27 cellular contexts compared by ENCODE assay signal in the genomic region with DNA sequence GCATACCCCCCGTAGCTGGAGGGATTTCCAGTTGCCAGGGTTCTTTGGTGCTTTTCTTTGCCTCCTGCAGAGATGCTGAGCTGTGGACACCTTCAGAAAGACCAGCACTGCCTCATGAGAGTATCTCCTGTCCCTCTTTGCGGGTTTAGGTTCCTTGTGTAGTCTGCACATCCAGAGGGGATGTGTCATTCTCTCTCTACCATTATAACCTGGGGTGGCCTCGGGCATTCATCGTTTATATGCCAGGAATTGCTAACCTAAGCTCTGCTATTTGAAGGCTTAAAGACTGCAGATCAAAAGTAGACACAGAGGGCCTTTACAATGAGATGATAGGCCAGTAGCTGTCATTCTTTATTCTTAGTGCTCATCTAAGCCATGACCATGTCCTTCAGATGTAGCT.
A peak's percentile ranks its signal among the peaks of the same experiment; 100 is the strongest.
DNase-seq lines count a peak whose midpoint lies in the region; ATAC-seq, FAIRE-seq and TF ChIP-seq lines count a peak whose summit lies in the region.
"Had no signal": no experiment of that assay in that cellular context is flagged by ENCODE, and none has a peak within 500 bp of the region (broad histone marks: within the 10 kb centered on the region; RNA-seq: fewer than 3 reads in every experiment).

No MANE protein-coding gene starts in this region.

- H3K4me1 ChIP-seq in left ventricle myocardium inferior (peaks cover 51% of the 10 kb centered on the region), gastrocnemius medialis (peaks cover 44 to 48% of the 10 kb centered on the region in 2 donors), HepG2 (ENCODE audit: insufficient read depth, low read length) (peaks cover 10% of the 10 kb centered on the region; the same call in 1 of the 2 replicates)
- H3K4me1 ChIP-seq: A549, BE2C had no signal

- in situ Hi-C loops in gastrocnemius medialis (cut with MboI; ENCODE audit: low sequenced_read_pairs in 4 of 4) (no loop called here), HepG2 (cut with HindIII; ENCODE audit: extremely low pct_ligation_motif_present, low pct_unique_long_range_greater_than_20kb) (no loop called here)

- FAIRE-seq in HepG2 (lab: Jason Lieb, UNC): no peak
- FAIRE-seq: A549, GM12891, GM18507, H1 had no signal

- CTCF ChIA-PET in HepG2 (lab: Yijun Ruan, JAX; ENCODE audit: low intra/inter-chr PET ratio, low total read pairs): no interaction called here

- no peak overlapping the region for H3K4me3 ChIP-seq in left ventricle myocardium inferior
- no peak overlapping the region for H3K4me3 ChIP-seq in gastrocnemius medialis
- H3K4me3 ChIP-seq in HepG2 (replicated peaks in 1 of 3; ENCODE audit: insufficient read depth in 1 of 3, low read depth in 2 of 3, low read length in 3 of 3): no peak overlapping the region
- H3K4me3 ChIP-seq: A549; BLaER1 treated with 17β-estradiol and CSF1 and Interleukin-3, amounts not matched to agents 10 nM and 100 nM; GM23248 had no signal

- 91% methylated on average over 4 of the region's 4 CpGs for WGBS in HepG2 (ENCODE audit: low lambda C conversion rate)

- no peak for ATAC-seq in Right ventricle myocardium superior (ENCODE audit: poor library complexity)
- peak in 1 of 2 donors; percentile 4 for ATAC-seq in gastrocnemius medialis
- ATAC-seq in HepG2: no peak
- ATAC-seq in GM21367 (IDR thresholded peaks at IDR 0.05; ENCODE audit: unreplicated experiment): no peak
- ATAC-seq: A549, HCT116 had no signal

- H3K27ac ChIP-seq in left ventricle myocardium inferior (replicated peaks) (peak overlapping the region; percentile 65), VCaP (peak overlapping the region; percentile 87), gastrocnemius medialis (peak overlapping the region; percentile 85 to 93 (median 89)), HepG2 (ENCODE audit: extremely low read length, insufficient read depth, low read length) (no peak overlapping the region)
- H3K27ac ChIP-seq: A549; BLaER1 treated with 17β-estradiol and CSF1 and Interleukin-3, amounts not matched to agents 10 nM and 100 nM; GM23248 had no signal

- POLR2A ChIA-PET in HepG2 (lab: Yijun Ruan, JAX): no interaction called here

- no peak for TF ChIP-seq CTCF in left ventricle myocardium inferior (IDR thresholded peaks at IDR 0.05; ENCODE audit: borderline replicate concordance)
- TF ChIP-seq CTCF in VCaP (conservative IDR thresholded peaks at IDR 0.05): no peak
- TF ChIP-seq CTCF in gastrocnemius medialis (IDR thresholded peaks at IDR 0.05 in 4 of 5, conservative IDR thresholded peaks at IDR 0.05 in 1 of 5): no peak
- TF ChIP-seq CTCF in HepG2 (CRISPR knock-in tag; IDR thresholded peaks at IDR 0.05): no peak

- TF ChIP-seq EP300 in HepG2 (IDR thresholded peaks at IDR 0.05; ENCODE audit: low read depth in 2 of 2, low read length in 2 of 2) (no peak), HepG2 (CRISPR knock-in tag; IDR thresholded peaks at IDR 0.05; ENCODE audit: borderline replicate concordance) (no peak)

- H2AFZ ChIP-seq in HepG2 (ENCODE audit: low read length): no peak overlapping the region
- H2AFZ ChIP-seq: GM23248 had no signal

- no TSS peak for BruUV-seq in HepG2 (replicated peaks; lab: Mats Ljungman, UMichigan)

- DNase-seq in left ventricle myocardium inferior (no peak), Right ventricle myocardium superior (no peak), cerebellar cortex (ENCODE audit: low spot score) (peak; percentile 10), gastrocnemius medialis (no peak), HepG2 (ENCODE audit: low spot score) (no peak), NCI-H524 treated with DMSO at 0.1 percent for 48 hours (lab: John Stamatoyannopoulos, UW) (no peak)
- DNase-seq: 8988T; ACHN; AML-193; BE2C; Calu3; CD4-positive, alpha-beta memory T cell; COR-L47; DMS53; DMS79 treated with DMSO at 0.1 percent for 48 hours; GF-D8; GM23248; H7; HFFc6 had no signal

- no peaks in the 10 kb centered on the region for H4K20me1 ChIP-seq in HepG2 (ENCODE audit: insufficient read depth, low read length)

- H3K79me2 ChIP-seq in HepG2 (ENCODE audit: insufficient read depth, low read length): no peaks in the 10 kb centered on the region

- no peak overlapping the region for H3K4me2 ChIP-seq in HepG2 (ENCODE audit: low read depth, low read length)
- H3K4me2 ChIP-seq: A549; BLaER1 treated with 17β-estradiol and CSF1 and Interleukin-3, amounts not matched to agents 10 nM and 100 nM had no signal

- TF ChIP-seq RAD21 in HepG2 (CRISPR knock-in tag; IDR thresholded peaks at IDR 0.05): no peak

- H3K9me3 ChIP-seq in left ventricle myocardium inferior (replicated peaks): no peaks in the 10 kb centered on the region
- no peaks in the 10 kb centered on the region for H3K9me3 ChIP-seq in gastrocnemius medialis
- H3K9me3 ChIP-seq in HepG2 (ENCODE audit: low read length): no peaks in the 10 kb centered on the region
- H3K9me3 ChIP-seq: A549; BE2C; BLaER1 treated with 17β-estradiol and CSF1 and Interleukin-3, amounts not matched to agents 10 nM and 100 nM had no signal

- H3K9ac ChIP-seq in HepG2 (ENCODE audit: insufficient read depth, low read depth, low read length): no peak overlapping the region
- H3K9ac ChIP-seq: BLaER1 treated with 17β-estradiol and CSF1 and Interleukin-3, amounts not matched to agents 10 nM and 100 nM; GM23248 had no signal

- TF ChIP-seq POLR2A in gastrocnemius medialis (IDR thresholded peaks at IDR 0.05) (no peak), HepG2 (IDR thresholded peaks at IDR 0.05; ENCODE audit: insufficient read depth in 1 of 2, low read depth in 2 of 2, low read length in 2 of 2) (no peak)

- H3K36me3 ChIP-seq in left ventricle myocardium inferior: peaks cover 14% of the 10 kb centered on the region
- no peaks in the 10 kb centered on the region for H3K36me3 ChIP-seq in gastrocnemius medialis
- peaks cover 7 to 30% of the 10 kb centered on the region in 2 experiments; a peak in 4 of 5 replicates for H3K36me3 ChIP-seq in HepG2 (replicated peaks in 1 of 2; ENCODE audit: control insufficient read depth in 1 of 2, insufficient read depth in 2 of 2, low read length in 2 of 2)
- H3K36me3 ChIP-seq: BE2C had no signal

- H3K27me3 ChIP-seq in left ventricle myocardium inferior (ENCODE audit: low read depth) (no peaks in the 10 kb centered on the region), gastrocnemius medialis (no peaks in the 10 kb centered on the region), HepG2 (ENCODE audit: control insufficient read depth in 1 of 2, insufficient read depth in 2 of 2, low read length in 2 of 2) (no peaks in the 10 kb centered on the region)
- H3K27me3 ChIP-seq: BE2C; BLaER1 treated with 17β-estradiol and CSF1 and Interleukin-3, amounts not matched to agents 10 nM and 100 nM had no signal

- intact Hi-C loops in left ventricle myocardium inferior (cut with micrococcal nuclease) (no loop called here), Right ventricle myocardium superior (cut with DNase I) (no loop called here), gastrocnemius medialis (cut with DNase I; ENCODE audit: low total_unique reads) (loop anchor here (2.0 to 5.0 kb wide), 4 partner anchors 40 to 282 kb away; a partner anchor contains a TSS), HepG2 (cut with micrococcal nuclease; ENCODE audit: unreplicated experiment) (no loop called here)

TF ChIP-seq in HepG2, 621 proteins besides CTCF, POLR2A, EP300 and RAD21:
- TF ChIP-seq RXRB (CRISPR knock-in tag; IDR thresholded peaks at IDR 0.05; ENCODE audit: borderline replicate concordance) (no peak), SNAPC2 (CRISPR knock-in tag; IDR thresholded peaks at IDR 0.05) (no peak), SP5 (CRISPR knock-in tag; IDR thresholded peaks at IDR 0.05; ENCODE audit: borderline replicate concordance, low read depth) (no peak), TBP (CRISPR knock-in tag; IDR thresholded peaks at IDR 0.05) (no peak), DMAP1 (CRISPR knock-in tag; IDR thresholded peaks at IDR 0.05) (no peak)
- TF ChIP-seq, protein P1, sequence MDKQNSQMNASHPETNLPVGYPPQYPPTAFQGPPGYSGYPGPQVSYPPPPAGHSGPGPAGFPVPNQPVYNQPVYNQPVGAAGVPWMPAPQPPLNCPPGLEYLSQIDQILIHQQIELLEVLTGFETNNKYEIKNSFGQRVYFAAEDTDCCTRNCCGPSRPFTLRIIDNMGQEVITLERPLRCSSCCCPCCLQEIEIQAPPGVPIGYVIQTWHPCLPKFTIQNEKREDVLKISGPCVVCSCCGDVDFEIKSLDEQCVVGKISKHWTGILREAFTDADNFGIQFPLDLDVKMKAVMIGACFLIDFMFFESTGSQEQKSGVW (CRISPR knock-in tag; IDR thresholded peaks at IDR 0.05; ENCODE audit: borderline replicate concordance): no peak
